In genomic region chr19:49142866-49143335, GRCh38 we compare ENCODE assay signal across 8 cellular contexts. TPM values are rescaled to one million over a fixed set of nuclear protein-coding genes. Genes with fewer than 3 reads are reported as not detected.
DNase-seq lines count a peak whose midpoint lies in the region; ATAC-seq, FAIRE-seq and TF ChIP-seq lines count a peak whose summit lies in the region.

No MANE protein-coding gene starts in this region.

- no peak overlapping the region for H2AFZ ChIP-seq in ACC112 (ENCODE audit: low read length, unreplicated experiment)

- DNase-seq in GM19239 (ENCODE audit: insufficient read length, low spot score) (peak; percentile 68), NCI-H2171 (lab: John Stamatoyannopoulos, UW) (peak; percentile 41), epithelial cell of esophagus (ENCODE audit: low read depth) (peak; percentile 91)
- peak; percentile 82 for DNase-seq in activated CD8-positive, alpha-beta memory T cell treated with anti-CD3 and anti-CD28 coated beads for 24 hours
- peak; percentile 84 for DNase-seq in stimulated activated CD8-positive, alpha-beta memory T cell treated with anti-CD3 and anti-CD28 coated beads, Interleukin-4, amount 100 ng/mL, for 48 hours

- H3K27me3 ChIP-seq in ACC112 (ENCODE audit: insufficient read depth, low read length) = no peaks in the 10 kb centered on the region

- no peaks in the 10 kb centered on the region for H3K4me1 ChIP-seq in ACC112 (ENCODE audit: control insufficient read depth, insufficient read depth, low read length, unreplicated experiment)
- no peaks in the 10 kb centered on the region for H3K4me1 ChIP-seq in mesodermal cell (ENCODE audit: control insufficient read depth, insufficient read depth, low read length, poor library complexity, severe bottlenecking)

- no peaks in the 10 kb centered on the region for H3K9me3 ChIP-seq in mesodermal cell (ENCODE audit: control insufficient read depth, low read length)

- no peak for TF ChIP-seq CTCF in epithelial cell of esophagus (IDR thresholded peaks at IDR 0.05; ENCODE audit: insufficient read depth, low read depth, low read length, missing control alignments)

- H3K27ac ChIP-seq in ACC112 (ENCODE audit: low read depth, low read length) (no peak overlapping the region), mesodermal cell (ENCODE audit: low read depth, low read length, severe bottlenecking) (no peak overlapping the region)

- H3K36me3 ChIP-seq in ACC112 (ENCODE audit: insufficient read depth, low read length) (no peaks in the 10 kb centered on the region), mesodermal cell (ENCODE audit: control insufficient read depth, insufficient read depth, low read length) (no peaks in the 10 kb centered on the region)

- FAIRE-seq in GM19239 (lab: Jason Lieb, UNC) = peak; percentile 21

- 4 to 6% methylated on average over 21 of the region's 21 CpGs for WGBS in mesodermal cell (ENCODE audit: insufficient coverage in 2 of 2), 2 experiments

- H3K79me2 ChIP-seq in ACC112 (ENCODE audit: control insufficient read depth, insufficient read depth, low read length, unreplicated experiment) = no peaks in the 10 kb centered on the region

- H3K4me3 ChIP-seq in ACC112 (ENCODE audit: low read depth, low read length) = peak overlapping the region; percentile 90
- H3K4me3 ChIP-seq in epithelial cell of esophagus (ENCODE audit: low read length) = peak overlapping the region; percentile 41
- peak overlapping the region; percentile 53 for H3K4me3 ChIP-seq in mesodermal cell (ENCODE audit: extremely low read depth, insufficient read depth, low read length, poor library complexity, severe bottlenecking)

- no peak for ATAC-seq in HG03378 (IDR thresholded peaks at IDR 0.05; ENCODE audit: unreplicated experiment)

RNA-seq across cellular contexts. Expression of gene HRC, which starts 12.3 kb away (rescaled TPM):
- 11.2 TPM for polyA plus RNA-seq in mesodermal cell (2013, experiment 1 of 2)
- 10.9 TPM for polyA plus RNA-seq in mesodermal cell (2013, experiment 2 of 2)

RNA-seq across cellular contexts. Expression of gene TRPM4, which starts 14.7 kb away (rescaled TPM):
- polyA plus RNA-seq in mesodermal cell (2013, experiment 1 of 2) = 25.4 TPM
- 22.0 TPM for polyA plus RNA-seq in mesodermal cell (2013, experiment 2 of 2)

RNA-seq across cellular contexts. Expression of gene PPFIA3, which starts 23.6 kb away (rescaled TPM):
- 18.0 TPM for polyA plus RNA-seq in mesodermal cell (2013, experiment 1 of 2)
- 13.7 TPM for polyA plus RNA-seq in mesodermal cell (2013, experiment 2 of 2)

RNA-seq across cellular contexts. Expression of gene C19orf73, which starts 24.0 kb away (rescaled TPM):
- polyA plus RNA-seq in mesodermal cell (2013, experiment 1 of 2) = 2.5 TPM
- 2.5 TPM for polyA plus RNA-seq in mesodermal cell (2013, experiment 2 of 2)

RNA-seq across cellular contexts. Expression of gene LIN7B, which starts 28.7 kb away (rescaled TPM):
- polyA plus RNA-seq in mesodermal cell (2013, experiment 1 of 2) = 14.7 TPM
- polyA plus RNA-seq in mesodermal cell (2013, experiment 2 of 2) = 9.3 TPM

Comparison
In these comparisons a context has a peak if more than half of its experiments do, and no peak if none do; other contexts are left out.
1. DNase-seq: peak in every context shown above with its lines; median percentile 91 in epithelial cell of esophagus; 84 in stimulated activated CD8-positive, alpha-beta memory T cell treated with anti-CD3 and anti-CD28 coated beads, Interleukin-4, amount 100 ng/mL, for 48 hours; 82 in activated CD8-positive, alpha-beta memory T cell treated with anti-CD3 and anti-CD28 coated beads for 24 hours; 68 in GM19239; 41 in NCI-H2171.